ENCODE assay signal across 1 cellular context in genomic region chr10:70480254-70480861, GRCh38.
TF ChIP-seq lines count a peak whose summit lies in the region.

No MANE protein-coding gene starts in this region.

TF ChIP-seq in HCT116, 20 proteins besides CTCF, POLR2A, EP300 and RAD21 (continued from another document):
- TF ChIP-seq YY1 (IDR thresholded peaks at IDR 0.05; ENCODE audit: extremely low read depth, insufficient replicate concordance, low read depth, low read length) (no peak), TCF7L2 (IDR thresholded peaks at IDR 0.05; ENCODE audit: borderline replicate concordance, extremely low read depth, insufficient read depth, insufficient read length) (no peak), ZBTB33 (IDR thresholded peaks at IDR 0.05; ENCODE audit: extremely low read depth, insufficient replicate concordance, low read length) (no peak), SP1 (IDR thresholded peaks at IDR 0.05; ENCODE audit: low read depth) (no peak), CBX3 (IDR thresholded peaks at IDR 0.05; ENCODE audit: low read depth) (no peak), JUND (IDR thresholded peaks at IDR 0.05) (no peak), EGR1 (IDR thresholded peaks at IDR 0.05; ENCODE audit: low read depth) (no peak), REST (IDR thresholded peaks at IDR 0.05; ENCODE audit: low read depth) (no peak), POLR2AphosphoS5 (IDR thresholded peaks at IDR 0.05; ENCODE audit: low read depth, low read length) (no peak), SRF (IDR thresholded peaks at IDR 0.05; ENCODE audit: low read depth) (no peak), EZH2phosphoT487 (IDR thresholded peaks at IDR 0.05; ENCODE audit: borderline replicate concordance) (no peak), MAX (IDR thresholded peaks at IDR 0.05) (no peak)
